In the genomic region with DNA sequence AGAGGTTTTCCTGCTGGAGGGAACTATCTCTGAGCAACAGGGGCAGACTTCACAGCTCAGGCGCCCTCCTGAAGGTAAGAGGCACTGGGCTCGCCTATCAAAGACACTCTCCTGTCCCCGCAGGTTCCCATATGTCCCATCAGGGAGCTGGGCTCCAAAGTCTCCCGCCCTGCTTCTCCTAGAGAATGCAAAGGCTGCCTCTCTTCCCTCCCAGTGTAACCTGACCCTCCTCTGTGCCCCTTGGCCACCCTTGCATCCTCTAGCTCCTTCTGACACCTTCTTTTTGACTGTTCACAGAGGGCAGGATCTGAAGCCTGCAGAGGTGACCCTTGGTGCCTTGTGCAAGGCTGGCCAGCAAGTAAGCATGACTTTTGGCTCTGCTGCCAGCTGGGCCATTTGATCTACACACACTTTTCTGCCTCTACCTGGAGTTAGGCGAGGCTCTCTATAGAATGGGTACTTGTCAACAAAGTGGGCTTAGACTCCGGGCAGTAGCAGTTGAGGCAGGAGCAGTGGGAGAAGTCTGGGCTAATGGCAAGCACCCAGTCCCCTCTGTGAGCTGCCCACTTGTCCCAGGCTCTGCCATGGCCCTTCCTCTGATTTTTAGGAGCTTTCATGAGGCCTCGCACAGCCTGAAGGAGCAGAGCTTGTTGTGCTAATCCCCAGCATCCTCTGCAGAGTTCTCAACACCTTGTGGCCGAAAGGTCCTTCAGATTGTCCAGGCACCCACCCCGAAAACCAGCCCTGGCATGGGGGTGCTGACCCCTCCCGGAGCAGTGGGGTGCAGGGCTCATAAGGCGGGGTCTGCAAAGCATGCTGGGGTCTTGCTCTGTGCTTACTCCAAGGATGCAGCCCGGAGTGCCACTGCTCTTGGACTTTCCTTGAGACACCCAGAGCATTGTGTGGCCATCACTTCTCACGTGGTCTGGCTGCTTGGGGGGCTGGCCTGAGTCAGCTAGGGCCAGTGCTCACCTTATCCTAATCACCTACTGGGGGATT, we compare ENCODE assay signal across 12 cellular contexts.
DNase-seq lines count a peak whose midpoint lies in the region; ATAC-seq and TF ChIP-seq lines count a peak whose summit lies in the region.
"Had no signal": no experiment of that assay in that cellular context is flagged by ENCODE, and none has a peak within 500 bp of the region (broad histone marks: within the 10 kb centered on the region; RNA-seq: fewer than 3 reads in every experiment).

No MANE protein-coding gene starts in this region.

- TF ChIP-seq POLR2A in gastrocnemius medialis (IDR thresholded peaks at IDR 0.05), result no peak

- DNase-seq in D341Med (ENCODE audit: low spot score) (peak; percentile 28), right atrium auricular region (ENCODE audit: low spot score) (no peak), gastrocnemius medialis (peak; percentile 1 to 15), hypothalamus (lab: John Stamatoyannopoulos, UW) (no peak), NCI-H1930 (lab: John Stamatoyannopoulos, UW) (no peak)
- peak; percentile 34 for DNase-seq in activated T-cell treated with anti-CD3 and anti-CD28 coated beads, Interleukin-2, amount 50 U/mL, for 24 hours
- DNase-seq: DMS79 had no signal

- H3K4me1 ChIP-seq in right atrium auricular region (peaks cover 0 to 56% of the 10 kb centered on the region in 2 donors), gastrocnemius medialis (peaks cover 22 to 28% of the 10 kb centered on the region in 2 donors)

- TF ChIP-seq CTCF in right atrium auricular region (IDR thresholded peaks at IDR 0.05), result no peak
- TF ChIP-seq CTCF in gastrocnemius medialis (IDR thresholded peaks at IDR 0.05 in 4 of 5, conservative IDR thresholded peaks at IDR 0.05 in 1 of 5), result no peak

- H3K4me3 ChIP-seq in right atrium auricular region (no peak overlapping the region), gastrocnemius medialis (no peak overlapping the region)

- H3K9me3 ChIP-seq in right atrium auricular region, result no peaks in the 10 kb centered on the region
- H3K9me3 ChIP-seq in gastrocnemius medialis, result no peaks in the 10 kb centered on the region

- intact Hi-C loops in gastrocnemius medialis (cut with DNase I; ENCODE audit: low total_unique reads), result no loop called here

- peak overlapping the region; percentile 23 for H3K27ac Mint-ChIP-seq in activated T-cell treated with anti-CD3 and anti-CD28 coated beads, Interleukin-2, amount 50 U/mL, for 24 hours

- H3K27me3 Mint-ChIP-seq in activated T-cell treated with anti-CD3 and anti-CD28 coated beads, Interleukin-2, amount 50 U/mL, for 24 hours, result peaks cover 2% of the 10 kb centered on the region

- no peaks in the 10 kb centered on the region for H3K36me3 Mint-ChIP-seq in activated T-cell treated with anti-CD3 and anti-CD28 coated beads, Interleukin-2, amount 50 U/mL, for 24 hours (ENCODE audit: low read depth)

- H3K36me3 ChIP-seq in right atrium auricular region, result no peaks in the 10 kb centered on the region
- H3K36me3 ChIP-seq in gastrocnemius medialis, result no peaks in the 10 kb centered on the region

- H3K27me3 ChIP-seq in right atrium auricular region (no peaks in the 10 kb centered on the region), gastrocnemius medialis (no peaks in the 10 kb centered on the region)

- H3K9me3 Mint-ChIP-seq in activated T-cell treated with anti-CD3 and anti-CD28 coated beads, Interleukin-2, amount 50 U/mL, for 24 hours, result no peaks in the 10 kb centered on the region

- no peak overlapping the region for H3K4me3 Mint-ChIP-seq in activated T-cell treated with anti-CD3 and anti-CD28 coated beads, Interleukin-2, amount 50 U/mL, for 24 hours

- H3K4me1 Mint-ChIP-seq in activated T-cell treated with anti-CD3 and anti-CD28 coated beads, Interleukin-2, amount 50 U/mL, for 24 hours (ENCODE audit: low read depth), result peaks cover 45% of the 10 kb centered on the region

- H3K27ac ChIP-seq in right atrium auricular region (peak overlapping the region; percentile 69 to 80), gastrocnemius medialis (peak overlapping the region in 3 of 4 donors; percentile 62 to 75 (median 68))
- H3K27ac ChIP-seq: epithelial cell of prostate had no signal

- in situ Hi-C loops in gastrocnemius medialis (cut with MboI; ENCODE audit: low sequenced_read_pairs in 4 of 4), result no loop called here

- ATAC-seq in gastrocnemius medialis (no peak), GM19395 (IDR thresholded peaks at IDR 0.05; ENCODE audit: unreplicated experiment) (no peak), HG02885 (IDR thresholded peaks at IDR 0.05; ENCODE audit: poor library complexity, unreplicated experiment) (no peak)
- ATAC-seq: HCT116, SK-N-SH treated with all-trans-retinoic acid at 6 μM for 48 hours had no signal

Comparison
In these comparisons a context has a peak if more than half of its experiments do, and no peak if none do; other contexts are left out.
1. DNase-seq: peak in D341Med (single experiment), activated T-cell treated with anti-CD3 and anti-CD28 coated beads, Interleukin-2, amount 50 U/mL, for 24 hours (single experiment) and gastrocnemius medialis (2 of 2); none in right atrium auricular region (single experiment), hypothalamus (0 of 51) and NCI-H1930 (0 of 2).